ENCODE assay signal across 8 cellular contexts in the genomic region with DNA sequence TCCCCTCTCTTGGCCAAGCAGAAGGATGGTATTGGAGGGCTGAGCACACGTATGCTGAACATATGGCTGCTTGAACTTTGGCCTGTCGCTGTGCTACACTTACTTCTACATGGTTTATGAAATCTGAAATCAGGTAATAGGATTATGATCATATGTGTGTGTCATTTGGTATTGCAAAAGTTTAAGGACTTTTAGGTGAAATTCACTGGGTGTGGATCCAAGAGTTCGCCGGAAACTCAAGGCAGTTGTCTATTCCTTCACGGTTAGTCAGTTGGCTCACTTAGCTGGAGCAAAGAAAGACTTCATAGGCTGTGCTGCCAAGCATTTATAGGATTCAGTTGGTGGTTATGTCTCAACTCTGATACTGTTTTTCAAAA. TPM values are rescaled to one million over a fixed set of nuclear protein-coding genes. Genes with fewer than 3 reads are reported as not detected.
DNase-seq lines count a peak whose midpoint lies in the region; ATAC-seq, FAIRE-seq and TF ChIP-seq lines count a peak whose summit lies in the region.

No MANE protein-coding gene starts in this region.

- H3K27me3 Mint-ChIP-seq in activated naive CD8-positive, alpha-beta T cell treated with anti-CD3 and anti-CD28 coated beads, Interleukin-2, amount 10 ng/mL, durations not matched to agents 7 days and 5 days = peaks cover 4% of the 10 kb centered on the region

- H4K20me1 ChIP-seq in DOHH2 (ENCODE audit: control insufficient read depth, insufficient read depth, low read depth, low read length) = no peaks in the 10 kb centered on the region

- intact Hi-C loops in kidney (cut with DNase I) = no loop called here

- no peak for ATAC-seq in activated naive CD8-positive, alpha-beta T cell treated with anti-CD3 and anti-CD28 coated beads, Interleukin-2, amount 10 ng/mL, durations not matched to agents 7 days and 5 days (ENCODE audit: low read depth)
- no peak for ATAC-seq in GM18867 (IDR thresholded peaks at IDR 0.05; ENCODE audit: unreplicated experiment)
- ATAC-seq in GM21381 (IDR thresholded peaks at IDR 0.05; ENCODE audit: unreplicated experiment) = no peak

- POLR2A ChIA-PET in activated naive CD8-positive, alpha-beta T cell treated with anti-CD3 and anti-CD28 coated beads, Interleukin-2, amount 10 ng/mL, durations not matched to agents 7 days and 5 days (lab: Charles Lee) = no interaction called here

- H3K9me2 ChIP-seq in DOHH2 (replicated peaks; ENCODE audit: control insufficient read depth, low read length) = no peaks in the 10 kb centered on the region

- H3K4me3 ChIP-seq in DOHH2 (ENCODE audit: low read length) = peak overlapping the region; percentile 95
- peak overlapping the region; percentile 59 to 85 for H3K4me3 ChIP-seq in kidney (ENCODE audit: low read length in 2 of 2)

- no peaks in the 10 kb centered on the region for H3K9me3 ChIP-seq in DOHH2 (ENCODE audit: control insufficient read depth, insufficient read depth, low read length)
- H3K9me3 ChIP-seq in kidney (ENCODE audit: control insufficient read depth in 1 of 2, low read length in 2 of 2) = no peaks in the 10 kb centered on the region

- peaks cover 43% of the 10 kb centered on the region for H3K79me2 ChIP-seq in DOHH2 (ENCODE audit: control insufficient read depth, low read length)

- H3K36me3 Mint-ChIP-seq in activated naive CD8-positive, alpha-beta T cell treated with anti-CD3 and anti-CD28 coated beads, Interleukin-2, amount 10 ng/mL, durations not matched to agents 7 days and 5 days = peaks cover 8% of the 10 kb centered on the region

- H3K36me3 ChIP-seq in DOHH2 (ENCODE audit: control insufficient read depth, low read length) (peaks cover 15% of the 10 kb centered on the region), kidney (ENCODE audit: control insufficient read depth in 1 of 2, insufficient read depth in 2 of 2, low read length in 2 of 2) (peaks cover 0 to 5% of the 10 kb centered on the region in 2 donors)

- peak; percentile 63 for DNase-seq in KG1 (lab: John Stamatoyannopoulos, UW)
- DNase-seq in activated naive CD8-positive, alpha-beta T cell treated with anti-CD3 and anti-CD28 coated beads, Interleukin-2, amount 10 ng/mL, durations not matched to agents 7 days and 5 days = no peak
- no peak for DNase-seq in kidney
- peak; percentile 39 for DNase-seq in superior temporal gyrus (ENCODE audit: extremely low spot score)
- DNase-seq in NCI-H774 (lab: John Stamatoyannopoulos, UW) = no peak

- H3K4me1 ChIP-seq in DOHH2 (ENCODE audit: control insufficient read depth, low read length) (peaks cover 16% of the 10 kb centered on the region), kidney (ENCODE audit: control insufficient read depth in 1 of 2, insufficient read depth in 1 of 2, low read depth in 1 of 2, low read length in 2 of 2) (peaks cover 6 to 11% of the 10 kb centered on the region in 2 donors)

- H3K9ac ChIP-seq in kidney (ENCODE audit: low read length in 2 of 2) = peak overlapping the region; percentile 78 to 94

- no peak for TF ChIP-seq CTCF in DOHH2 (IDR thresholded peaks at IDR 0.05; ENCODE audit: low read depth, low read length, poor library complexity, severe bottlenecking)
- no peak for TF ChIP-seq CTCF in kidney (IDR thresholded peaks at IDR 0.05; ENCODE audit: borderline replicate concordance, extremely low read depth, insufficient read depth)

- no peaks in the 10 kb centered on the region for H3K27me3 ChIP-seq in DOHH2 (ENCODE audit: control insufficient read depth, low read length)

- H3K4me3 Mint-ChIP-seq in activated naive CD8-positive, alpha-beta T cell treated with anti-CD3 and anti-CD28 coated beads, Interleukin-2, amount 10 ng/mL, durations not matched to agents 7 days and 5 days = peak overlapping the region; percentile 85

- peak overlapping the region; percentile 76 for H3K27ac Mint-ChIP-seq in activated naive CD8-positive, alpha-beta T cell treated with anti-CD3 and anti-CD28 coated beads, Interleukin-2, amount 10 ng/mL, durations not matched to agents 7 days and 5 days

- H3F3A ChIP-seq in DOHH2 (ENCODE audit: control insufficient read depth, insufficient read depth) = no peaks in the 10 kb centered on the region; the same call in 1 of the 2 replicates

- H3K4me1 Mint-ChIP-seq in activated naive CD8-positive, alpha-beta T cell treated with anti-CD3 and anti-CD28 coated beads, Interleukin-2, amount 10 ng/mL, durations not matched to agents 7 days and 5 days = peaks cover 34% of the 10 kb centered on the region

- no peaks in the 10 kb centered on the region for H3K9me3 Mint-ChIP-seq in activated naive CD8-positive, alpha-beta T cell treated with anti-CD3 and anti-CD28 coated beads, Interleukin-2, amount 10 ng/mL, durations not matched to agents 7 days and 5 days

- peak overlapping the region; percentile 95 for H3K4me2 ChIP-seq in DOHH2 (ENCODE audit: low read length)

- no peak for FAIRE-seq in kidney (lab: Jason Lieb, UNC)

- H3K27ac ChIP-seq in DOHH2 (ENCODE audit: low read depth, low read length) = no peak overlapping the region
- no peak overlapping the region for H3K27ac ChIP-seq in kidney (ENCODE audit: low read depth in 2 of 2, low read length in 2 of 2)

RNA-seq across cellular contexts. Expression of gene UAP1, which starts 0.9 kb away (rescaled TPM):
- 10 to 100 TPM; 15.4 to 15.9 TPM for total RNA-seq in activated naive CD8-positive, alpha-beta T cell treated with anti-CD3 and anti-CD28 coated beads, Interleukin-2, amount 10 ng/mL, durations not matched to agents 7 days and 5 days
- total RNA-seq in kidney = 30.6 TPM
- polyA plus RNA-seq in kidney (ENCODE audit: insufficient read depth, low read depth, low replicate concordance) = 23.6 TPM

Comparison
In these comparisons a context has a peak if more than half of its experiments do, and no peak if none do; other contexts are left out.
1. DNase-seq: peak in KG1 (single experiment) and superior temporal gyrus (single experiment); none in activated naive CD8-positive, alpha-beta T cell treated with anti-CD3 and anti-CD28 coated beads, Interleukin-2, amount 10 ng/mL, durations not matched to agents 7 days and 5 days (single experiment), kidney (single experiment) and NCI-H774 (single experiment).